13 cellular contexts compared by ENCODE assay signal in the genomic region with DNA sequence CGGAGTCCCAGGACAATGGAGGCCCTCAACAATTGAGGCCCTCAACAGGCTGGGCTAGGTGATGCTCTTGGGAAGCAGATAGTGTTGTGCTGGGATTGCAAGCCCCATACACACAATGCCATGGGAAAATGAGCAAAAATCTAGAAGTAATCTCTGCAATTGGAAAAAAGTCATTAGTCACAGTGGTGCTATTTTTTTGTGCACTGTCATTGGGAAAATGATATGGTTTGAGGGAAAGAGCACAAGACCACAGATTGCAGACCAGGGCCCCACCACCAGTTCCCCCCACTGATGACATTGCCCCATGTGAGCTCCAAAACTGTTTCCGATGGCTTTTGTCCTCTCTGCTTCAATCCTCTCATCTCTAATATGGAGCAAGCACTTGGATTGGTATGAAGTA. TPM values are rescaled to one million over a fixed set of nuclear protein-coding genes. Genes with fewer than 3 reads are reported as not detected.
DNase-seq lines count a peak whose midpoint lies in the region; ATAC-seq, FAIRE-seq and TF ChIP-seq lines count a peak whose summit lies in the region.
"Had no signal": no experiment of that assay in that cellular context is flagged by ENCODE, and none has a peak within 500 bp of the region (broad histone marks: within the 10 kb centered on the region; RNA-seq: fewer than 3 reads in every experiment).

No MANE protein-coding gene starts in this region.

- H3K79me2 ChIP-seq in DOHH2 (ENCODE audit: control insufficient read depth, low read length) (peaks cover 41% of the 10 kb centered on the region), astrocyte (ENCODE audit: insufficient read depth, low read length) (peaks cover 29% of the 10 kb centered on the region)

- H3K27me3 ChIP-seq in DOHH2 (ENCODE audit: control insufficient read depth, low read length): no peaks in the 10 kb centered on the region
- no peaks in the 10 kb centered on the region for H3K27me3 ChIP-seq in astrocyte (ENCODE audit: insufficient read depth, low read length)
- H3K27me3 ChIP-seq: colonic mucosa, transverse colon had no signal

- H3K36me3 Mint-ChIP-seq in astrocyte (ENCODE audit: low read depth, unreplicated experiment): peaks cover 6% of the 10 kb centered on the region
- no peaks in the 10 kb centered on the region for H3K36me3 Mint-ChIP-seq in neural crest cell (ENCODE audit: low read depth)

- peaks cover 77% of the 10 kb centered on the region for H3K4me1 ChIP-seq in DOHH2 (ENCODE audit: control insufficient read depth, low read length)
- peaks cover 9% of the 10 kb centered on the region for H3K4me1 ChIP-seq in astrocyte (ENCODE audit: insufficient read depth, low read length)

- no peak for FAIRE-seq in astrocyte (lab: Jason Lieb, UNC)

- TF ChIP-seq CTCF in DOHH2 (IDR thresholded peaks at IDR 0.05; ENCODE audit: low read depth, low read length, poor library complexity, severe bottlenecking) (no peak), astrocyte (IDR thresholded peaks at IDR 0.05; ENCODE audit: insufficient read depth, low read depth, low read length) (no peak), neural crest cell (conservative IDR thresholded peaks at IDR 0.05) (no peak)

- peak overlapping the region; percentile 94 for H3K4me2 ChIP-seq in DOHH2 (ENCODE audit: low read length)
- H3K4me2 ChIP-seq in astrocyte (ENCODE audit: low read length): peak overlapping the region; percentile 96

- no peak for ATAC-seq in HG02884 (IDR thresholded peaks at IDR 0.05; ENCODE audit: unreplicated experiment)
- no peak for ATAC-seq in left colon

- H3K4me1 Mint-ChIP-seq in astrocyte (ENCODE audit: low read depth, unreplicated experiment) (peaks cover 7% of the 10 kb centered on the region), neural crest cell (peaks cover 16% of the 10 kb centered on the region)

- H3K36me3 ChIP-seq in DOHH2 (ENCODE audit: control insufficient read depth, low read length): peaks cover 19% of the 10 kb centered on the region
- H3K36me3 ChIP-seq in astrocyte (ENCODE audit: insufficient read depth, low read length): peaks cover 8% of the 10 kb centered on the region
- H3K36me3 ChIP-seq: colonic mucosa had no signal

- H3K27me3 Mint-ChIP-seq in astrocyte (ENCODE audit: low read depth, unreplicated experiment) (no peaks in the 10 kb centered on the region), neural crest cell (ENCODE audit: low read depth) (no peaks in the 10 kb centered on the region)

- H3K9ac ChIP-seq in astrocyte (ENCODE audit: low read length): no peak overlapping the region

- H4K20me1 ChIP-seq in DOHH2 (ENCODE audit: control insufficient read depth, insufficient read depth, low read depth, low read length) (no peaks in the 10 kb centered on the region), astrocyte (ENCODE audit: insufficient read depth, low read length) (peaks cover 17% of the 10 kb centered on the region)

- H3F3A ChIP-seq in DOHH2 (ENCODE audit: control insufficient read depth, insufficient read depth): peaks cover 54% of the 10 kb centered on the region

- H2AFZ ChIP-seq in astrocyte (ENCODE audit: low read depth, low read length): no peak overlapping the region

- no peaks in the 10 kb centered on the region for H3K9me2 ChIP-seq in DOHH2 (replicated peaks; ENCODE audit: control insufficient read depth, low read length)

- H3K27ac Mint-ChIP-seq in astrocyte (ENCODE audit: unreplicated experiment) (no peak overlapping the region), neural crest cell (ENCODE audit: unreplicated experiment) (peak overlapping the region; percentile 17)

- DNase-seq in NOMO-1 treated with dmso at 0.1 percent for 144 hours (lab: John Stamatoyannopoulos, UW; ENCODE audit: unreplicated experiment) (peak; percentile 15), astrocyte (ENCODE audit: low read depth) (no peak), neural crest cell (ENCODE audit: low read depth, low spot score) (no peak), left colon (no peak), NCI-H526 (lab: John Stamatoyannopoulos, UW) (no peak)
- DNase-seq: activated gamma-delta T cell treated with Interleukin-2 at 50 U/mL for 16 hours, colonic mucosa, left ventricle myocardium inferior, NCI-H82, posterior cingulate gyrus, transverse colon had no signal

- H3K9me3 ChIP-seq in DOHH2 (ENCODE audit: control insufficient read depth, insufficient read depth, low read length): no peaks in the 10 kb centered on the region
- H3K9me3 ChIP-seq in astrocyte (ENCODE audit: insufficient read depth, low read depth, low read length): no peaks in the 10 kb centered on the region
- H3K9me3 ChIP-seq: colonic mucosa, left ventricle myocardium inferior, transverse colon had no signal

- H3K4me3 ChIP-seq in DOHH2 (ENCODE audit: low read length): peak overlapping the region; percentile 82
- H3K4me3 ChIP-seq in astrocyte (ENCODE audit: insufficient read depth, low read depth, low read length): no peak overlapping the region
- H3K4me3 ChIP-seq: colonic mucosa had no signal

- peak overlapping the region; percentile 64 for H3K27ac ChIP-seq in DOHH2 (ENCODE audit: low read depth, low read length)
- H3K27ac ChIP-seq in astrocyte (ENCODE audit: low read depth, low read length): no peak overlapping the region

- H3K4me3 Mint-ChIP-seq in astrocyte (ENCODE audit: unreplicated experiment) (peak overlapping the region; percentile 79), neural crest cell (peak overlapping the region; percentile 86)

- intact Hi-C loops in left colon (cut with DNase I, micrococcal nuclease): no loop called here

- H3K9me3 Mint-ChIP-seq in astrocyte (ENCODE audit: unreplicated experiment): peaks cover 5% of the 10 kb centered on the region
- H3K9me3 Mint-ChIP-seq in neural crest cell: no peaks in the 10 kb centered on the region

RNA-seq across cellular contexts. Expression of a gene that starts 1.8 kb away (rescaled TPM):
- total RNA-seq in astrocyte (11.6 and 12.8 TPM in 2 replicates), neural crest cell (16.8 and 20.2 TPM in 2 replicates), left colon (1 to 10 TPM; 5.6 to 8.6 TPM)
